Comparison of ENCODE assay signal across 21 cellular contexts in genomic region chr6:131159578-131159977, GRCh38. TPM values are rescaled to one million over a fixed set of nuclear protein-coding genes. Genes with fewer than 3 reads are reported as not detected.
A peak's percentile ranks its signal among the peaks of the same experiment; 100 is the strongest.
DNase-seq lines count a peak whose midpoint lies in the region; ATAC-seq, FAIRE-seq and TF ChIP-seq lines count a peak whose summit lies in the region.
"Had no signal": no experiment of that assay in that cellular context is flagged by ENCODE, and none has a peak within 500 bp of the region (broad histone marks: within the 10 kb centered on the region; RNA-seq: fewer than 3 reads in every experiment).

No MANE protein-coding gene starts in this region.

- no peaks in the 10 kb centered on the region for H3K27me3 ChIP-seq in gastrocnemius medialis
- H3K27me3 ChIP-seq: esophagus muscularis mucosa, neural progenitor cell, tibial artery had no signal

- CTCF ChIA-PET in AG04449 (lab: Yijun Ruan, JAX), result interaction anchor here (1.3 to 2.8 kb wide), 2 partner anchors 43 to 274 kb away, joined by 3 to 15 read pairs; no protein-coding TSS in a partner anchor

- H3K27ac Mint-ChIP-seq in CD14-positive monocyte, result no peak overlapping the region
- H3K27ac Mint-ChIP-seq: neural progenitor cell; T-helper 2 cell treated with Interferon-gamma antibody and Interleukin-4, amounts not matched to agents 5 μg/mL and 100 μg/mL, for 36 hours had no signal

- H3K4me3 ChIP-seq in AG04449 (ENCODE audit: low read depth, low read length) (no peak overlapping the region), fibroblast of villous mesenchyme (ENCODE audit: low read depth, low read length) (no peak overlapping the region), gastrocnemius medialis (no peak overlapping the region)
- H3K4me3 ChIP-seq: A549, esophagus muscularis mucosa, neural progenitor cell, tibial artery had no signal

- H3K9me3 ChIP-seq in gastrocnemius medialis, result no peaks in the 10 kb centered on the region
- H3K9me3 ChIP-seq: A549, esophagus muscularis mucosa, tibial artery had no signal

- no peaks in the 10 kb centered on the region for H3K9me3 Mint-ChIP-seq in CD14-positive monocyte
- H3K9me3 Mint-ChIP-seq: neural progenitor cell; T-helper 2 cell treated with Interferon-gamma antibody and Interleukin-4, amounts not matched to agents 5 μg/mL and 100 μg/mL, for 36 hours had no signal

- peak; percentile 49 for FAIRE-seq in HTR-8/SVneo (lab: Jason Lieb, UNC)
- FAIRE-seq: A549 had no signal

- no peaks in the 10 kb centered on the region for H3K27me3 Mint-ChIP-seq in CD14-positive monocyte (ENCODE audit: low read depth in 3 of 3)

- in situ Hi-C loops in gastrocnemius medialis (cut with MboI; ENCODE audit: low sequenced_read_pairs in 4 of 4), result no loop called here

- POLR2A ChIA-PET in AG04449 (lab: Yijun Ruan, JAX), result no interaction called here

- H3K36me3 ChIP-seq in gastrocnemius medialis, result peaks cover 0 to 3% of the 10 kb centered on the region in 2 donors
- H3K36me3 ChIP-seq: neural progenitor cell, tibial artery had no signal

- no peak overlapping the region for H3K4me3 Mint-ChIP-seq in CD14-positive monocyte
- H3K4me3 Mint-ChIP-seq: neural progenitor cell; T-helper 2 cell treated with Interferon-gamma antibody and Interleukin-4, amounts not matched to agents 5 μg/mL and 100 μg/mL, for 36 hours had no signal

- intact Hi-C loops in CD14-positive monocyte (cut with micrococcal nuclease), result no loop called here
- intact Hi-C loops in gastrocnemius medialis (cut with DNase I; ENCODE audit: low total_unique reads), result no loop called here

- H3K36me3 Mint-ChIP-seq in CD14-positive monocyte, result peaks cover 11 to 26% of the 10 kb centered on the region in 2 donors
- H3K36me3 Mint-ChIP-seq: neural progenitor cell had no signal

- TF ChIP-seq CTCF in AG04449 (IDR thresholded peaks at IDR 0.05; ENCODE audit: insufficient read depth, low read length, missing control alignments) (no peak), fibroblast of villous mesenchyme (IDR thresholded peaks at IDR 0.05; ENCODE audit: insufficient read depth, low read depth, low read length) (no peak), CD14-positive monocyte (IDR thresholded peaks at IDR 0.05) (no peak), gastrocnemius medialis (IDR thresholded peaks at IDR 0.05 in 4 of 5, conservative IDR thresholded peaks at IDR 0.05 in 1 of 5) (no peak)

- H3K4me1 Mint-ChIP-seq in CD14-positive monocyte, result no peaks in the 10 kb centered on the region
- H3K4me1 Mint-ChIP-seq: neural progenitor cell had no signal

- ATAC-seq in gastrocnemius medialis, result no peak
- ATAC-seq: A549 had no signal

- H3K4me1 ChIP-seq in gastrocnemius medialis, result no peaks in the 10 kb centered on the region
- H3K4me1 ChIP-seq: A549 had no signal

- DNase-seq in AG04449 (ENCODE audit: low read depth, low spot score), result peak; percentile 40
- peak; percentile 34 for DNase-seq in HTR-8/SVneo (ENCODE audit: insufficient read length, low spot score)
- DNase-seq in amniotic epithelial cell (ENCODE audit: low read depth), result peak; percentile 58
- DNase-seq in fibroblast of villous mesenchyme (ENCODE audit: low read depth), result peak; percentile 67
- no peak for DNase-seq in CD14-positive monocyte (ENCODE audit: low spot score)
- DNase-seq in activated naive CD4-positive, alpha-beta T cell treated with Interleukin-2 at 50 U/mL for 16 hours, result no peak
- DNase-seq in activated effector memory CD4-positive, alpha-beta T cell treated with Interleukin-2 at 50 U/mL for 16 hours, result no peak
- DNase-seq in gastrocnemius medialis, result no peak
- DNase-seq: activated CD4-positive, alpha-beta T cell treated with anti-CD3 and anti-CD28 coated beads for 48 hours; activated T-cell treated with anti-CD3 and anti-CD28 coated beads for 4 hours; Calu3; cortex of kidney; MM.1S; NCI-H2029 treated with DMSO at 0.1 percent for 48 hours; NCI-H69; stimulated activated CD4-positive, alpha-beta T cell treated with anti-CD3 and anti-CD28 coated beads, Interleukin-4, amount 100 ng/mL, for 4 hours; tibial artery had no signal

- no peak for TF ChIP-seq POLR2A in gastrocnemius medialis (IDR thresholded peaks at IDR 0.05)

- no peak overlapping the region for H3K27ac ChIP-seq in gastrocnemius medialis
- H3K27ac ChIP-seq: A549, esophagus muscularis mucosa, neural progenitor cell, tibial artery had no signal

RNA-seq across cellular contexts. Expression of gene AKAP7, which starts 24.3 kb away (rescaled TPM):
- total RNA-seq in fibroblast of villous mesenchyme (4.2 and 4.7 TPM in 2 replicates), gastrocnemius medialis (10 to 100 TPM in 1 of 4 donors, 1 to 10 TPM in 3; 5.2 to 14.6 (median 7.5) TPM)
- 1 to 10 TPM; 3.4 to 4.9 TPM for polyA plus RNA-seq in CD14-positive monocyte

Comparison
In these comparisons a context has a peak if more than half of its experiments do, and no peak if none do; other contexts are left out.
1. DNase-seq: peak in AG04449 (single experiment), HTR-8/SVneo (single experiment), amniotic epithelial cell (single experiment) and fibroblast of villous mesenchyme (single experiment); none in CD14-positive monocyte (single experiment), activated naive CD4-positive, alpha-beta T cell treated with Interleukin-2 at 50 U/mL for 16 hours (single experiment), activated effector memory CD4-positive, alpha-beta T cell treated with Interleukin-2 at 50 U/mL for 16 hours (single experiment) and gastrocnemius medialis (0 of 2).